In genomic region chr2:226579519-226579918, GRCh38 we compare ENCODE assay signal across 17 cellular contexts.
DNase-seq lines count a peak whose midpoint lies in the region; ATAC-seq and TF ChIP-seq lines count a peak whose summit lies in the region.
"Had no signal": no experiment of that assay in that cellular context is flagged by ENCODE, and none has a peak within 500 bp of the region (broad histone marks: within the 10 kb centered on the region; RNA-seq: fewer than 3 reads in every experiment).

No MANE protein-coding gene starts in this region.

- H3K4me2 ChIP-seq in Karpas-422 (ENCODE audit: low read depth, low read length, poor library complexity, severe bottlenecking), result no peak overlapping the region

- H3K4me3 ChIP-seq in ACC112 (ENCODE audit: low read depth, low read length) (no peak overlapping the region), RWPE2 (ENCODE audit: severe bottlenecking) (no peak overlapping the region), fibroblast of villous mesenchyme (ENCODE audit: low read depth, low read length) (no peak overlapping the region), Karpas-422 (ENCODE audit: low read length) (no peak overlapping the region)

- H3K27ac ChIP-seq in ACC112 (ENCODE audit: low read depth, low read length) (peak overlapping the region; percentile 50), RWPE2 (ENCODE audit: poor library complexity, severe bottlenecking) (peak overlapping the region; percentile 60), Karpas-422 (ENCODE audit: low read length) (no peak overlapping the region)

- H3K27me3 ChIP-seq in ACC112 (ENCODE audit: insufficient read depth, low read length), result no peaks in the 10 kb centered on the region
- no peaks in the 10 kb centered on the region for H3K27me3 ChIP-seq in RWPE2 (ENCODE audit: insufficient read depth, poor library complexity, severe bottlenecking)
- H3K27me3 ChIP-seq in Karpas-422 (ENCODE audit: low read length), result no peaks in the 10 kb centered on the region

- no peaks in the 10 kb centered on the region for H4K20me1 ChIP-seq in Karpas-422 (ENCODE audit: insufficient read depth, low read depth, low read length)

- no peak overlapping the region for H3K9ac ChIP-seq in Karpas-422 (ENCODE audit: low read length)

- H3K36me3 ChIP-seq in ACC112 (ENCODE audit: insufficient read depth, low read length), result no peaks in the 10 kb centered on the region
- H3K36me3 ChIP-seq in RWPE2 (ENCODE audit: low read depth), result 0 out of 2 replicates have a peak, but pooled peaks cover 4% of the 10 kb centered on the region
- no peaks in the 10 kb centered on the region for H3K36me3 ChIP-seq in Karpas-422 (ENCODE audit: insufficient read depth, low read length)

- peaks cover 15% of the 10 kb centered on the region for H3K9me3 Mint-ChIP-seq in HFFc6
- H3K9me3 Mint-ChIP-seq: CD4-positive, alpha-beta T cell; IgD-negative memory B cell had no signal

- H3K9me2 ChIP-seq in Karpas-422 (replicated peaks; ENCODE audit: insufficient read depth, low read length), result no peaks in the 10 kb centered on the region

- ATAC-seq in RWPE2 (ENCODE audit: low read depth) (peak; percentile 53), HG02571 (IDR thresholded peaks at IDR 0.05; ENCODE audit: unreplicated experiment) (no peak)
- ATAC-seq: Panc1 had no signal

- H3K4me3 Mint-ChIP-seq in HFFc6, result no peak overlapping the region
- H3K4me3 Mint-ChIP-seq: CD4-positive, alpha-beta T cell; IgD-negative memory B cell had no signal

- H3K36me3 Mint-ChIP-seq in HFFc6 (ENCODE audit: low read depth), result peaks cover 20% of the 10 kb centered on the region

- H3K27me3 Mint-ChIP-seq in HFFc6 (ENCODE audit: insufficient read depth), result no peaks in the 10 kb centered on the region

- H3K4me1 Mint-ChIP-seq in HFFc6 (ENCODE audit: low read depth), result peaks cover 64% of the 10 kb centered on the region

- TF ChIP-seq CTCF in HFFc6 (IDR thresholded peaks at IDR 0.05) (no peak), RWPE2 (IDR thresholded peaks at IDR 0.05; ENCODE audit: poor library complexity, severe bottlenecking) (no peak), fibroblast of villous mesenchyme (IDR thresholded peaks at IDR 0.05; ENCODE audit: insufficient read depth, low read depth, low read length) (no peak)

- H3K27ac Mint-ChIP-seq in HFFc6, result no peak overlapping the region
- H3K27ac Mint-ChIP-seq: CD4-positive, alpha-beta T cell; IgD-negative memory B cell had no signal

- H3K4me1 ChIP-seq in ACC112 (ENCODE audit: control insufficient read depth, insufficient read depth, low read length, unreplicated experiment) (peaks cover 65% of the 10 kb centered on the region), RWPE2 (ENCODE audit: insufficient read depth, poor library complexity, severe bottlenecking) (peaks cover 31% of the 10 kb centered on the region), Karpas-422 (ENCODE audit: low read length) (no peaks in the 10 kb centered on the region)

- DNase-seq in HFFc6 (peak; percentile 19), RWPE2 (ENCODE audit: low spot score) (no peak), fibroblast of villous mesenchyme (ENCODE audit: low read depth) (peak; percentile 40), inferior parietal cortex (ENCODE audit: extremely low spot score) (no peak), Karpas-422 (no peak), NCI-H2196 treated with DMSO at 0.1 percent for 48 hours (lab: John Stamatoyannopoulos, UW; ENCODE audit: unreplicated experiment) (no peak)
- DNase-seq: ACHN; CD4-positive, alpha-beta T cell; DMS79; MV-4-11; NCI-H146; NCI-H69; SIG-M5 had no signal

- H3K9me3 ChIP-seq in RWPE2 (ENCODE audit: severe bottlenecking) (no peaks in the 10 kb centered on the region), Karpas-422 (ENCODE audit: low read length) (no peaks in the 10 kb centered on the region)

- no peak overlapping the region for H2AFZ ChIP-seq in ACC112 (ENCODE audit: low read length, unreplicated experiment)
- no peak overlapping the region for H2AFZ ChIP-seq in Karpas-422 (ENCODE audit: low read length)

- H3K79me2 ChIP-seq in ACC112 (ENCODE audit: control insufficient read depth, insufficient read depth, low read length, unreplicated experiment) (no peaks in the 10 kb centered on the region), Karpas-422 (ENCODE audit: low read length) (no peaks in the 10 kb centered on the region)

Comparison
In these comparisons a context has a peak if more than half of its experiments do, and no peak if none do; other contexts are left out.
1. DNase-seq: peak in HFFc6 (single experiment) and fibroblast of villous mesenchyme (single experiment); none in RWPE2 (single experiment), inferior parietal cortex (single experiment), Karpas-422 (single experiment) and NCI-H2196 treated with DMSO at 0.1 percent for 48 hours (single experiment).